ENCODE assay signal across 9 cellular contexts in genomic region chr14:23299986-23300686, GRCh38. TPM values are rescaled to one million over a fixed set of nuclear protein-coding genes. Genes with fewer than 3 reads are reported as not detected.
DNase-seq lines count a peak whose midpoint lies in the region; ATAC-seq and TF ChIP-seq lines count a peak whose summit lies in the region.
"Had no signal": no experiment of that assay in that cellular context is flagged by ENCODE, and none has a peak within 500 bp of the region (broad histone marks: within the 10 kb centered on the region; RNA-seq: fewer than 3 reads in every experiment).

No MANE protein-coding gene starts in this region.

- CTCF ChIA-PET in SK-N-SH (lab: Yijun Ruan, JAX) = interaction anchor here (0.8 to 4.7 kb wide), 19 partner anchors 9 to 287 kb away, joined by 3 to 26 read pairs (median 6); partner anchors contain the start of genes HOMEZ and PABPN1

- H3K4me3 ChIP-seq in SK-N-SH (ENCODE audit: low read depth in 2 of 2, low read length in 1 of 2) = peak overlapping the region; percentile 69 to 82
- H3K4me3 ChIP-seq in kidney epithelial cell (ENCODE audit: low read depth, low read length) = peak overlapping the region; percentile 54

- H2AFZ ChIP-seq in SK-N-SH (ENCODE audit: low read depth) = peak overlapping the region; percentile 52; the same call in 1 of the 2 replicates

- no peak for TF ChIP-seq EP300 in SK-N-SH (IDR thresholded peaks at IDR 0.05; ENCODE audit: borderline replicate concordance in 1 of 2, low read depth in 1 of 2, low read length in 1 of 2)

- TF ChIP-seq CTCF in SK-N-SH (IDR thresholded peaks at IDR 0.05) = 0 out of 2 replicates have a peak, but pooled peaks have one; percentile 5
- TF ChIP-seq CTCF in kidney epithelial cell (IDR thresholded peaks at IDR 0.05; ENCODE audit: insufficient read depth, low read length, poor library complexity, severe bottlenecking) = no peak

- intact Hi-C loops in posterior cingulate gyrus (cut with DNase I) = loop anchor here (2.0 to 5.0 kb wide), 2 partner anchors 35 to 178 kb away; no protein-coding TSS in a partner anchor

- peaks cover 14 to 16% of the 10 kb centered on the region in 2 experiments; a peak in 3 of 4 replicates for H3K4me1 ChIP-seq in SK-N-SH (ENCODE audit: control insufficient read depth in 1 of 2, insufficient read depth in 2 of 2, low read depth in 1 of 2, low read length in 1 of 2)

- peak overlapping the region; percentile 88 for H3K4me3 Mint-ChIP-seq in activated naive CD8-positive, alpha-beta T cell

- H3K9me3 Mint-ChIP-seq in activated naive CD8-positive, alpha-beta T cell (ENCODE audit: low read depth) = no peaks in the 10 kb centered on the region

- H3K4me1 Mint-ChIP-seq in activated naive CD8-positive, alpha-beta T cell (ENCODE audit: low read depth) = peaks cover 27% of the 10 kb centered on the region

- no peaks in the 10 kb centered on the region for H3K36me3 Mint-ChIP-seq in activated naive CD8-positive, alpha-beta T cell

- 94% methylated on average over 8 of the region's 10 CpGs for WGBS in SK-N-SH (ENCODE audit: low lambda C conversion rate)

- peaks cover 24% of the 10 kb centered on the region for H3F3A ChIP-seq in SK-N-SH (replicated peaks; ENCODE audit: insufficient read depth)

- H3K9ac ChIP-seq in SK-N-SH = peak overlapping the region; percentile 82

- ATAC-seq in SK-N-SH treated with all-trans-retinoic acid at 6 μM for 48 hours (no peak), GM18511 (IDR thresholded peaks at IDR 0.05; ENCODE audit: unreplicated experiment) (no peak), HG02981 (IDR thresholded peaks at IDR 0.05; ENCODE audit: unreplicated experiment) (no peak)
- ATAC-seq: left lobe of liver had no signal

- H3K27ac Mint-ChIP-seq in activated naive CD8-positive, alpha-beta T cell = peak overlapping the region; percentile 82

- DNase-seq in SK-N-SH = no peak
- DNase-seq in kidney epithelial cell (ENCODE audit: low read depth) = no peak
- peak; percentile 47 for DNase-seq in superior temporal gyrus (ENCODE audit: extremely low spot score)
- DNase-seq in posterior cingulate gyrus = no peak

- POLR2A ChIA-PET in SK-N-SH (lab: Yijun Ruan, JAX) = interaction anchor here (1.0 to 1.1 kb wide), 2 partner anchors 11 to 21 kb away, joined by 3 read pairs; partner anchors contain the start of gene PABPN1

- H3K79me2 ChIP-seq in SK-N-SH (ENCODE audit: insufficient read depth) = peaks cover 6% of the 10 kb centered on the region; the same call in 1 of the 2 replicates

- no peaks in the 10 kb centered on the region for H3K9me2 ChIP-seq in SK-N-SH

- no peak for TF ChIP-seq RAD21 in SK-N-SH (IDR thresholded peaks at IDR 0.05; ENCODE audit: low read length)

- H3K36me3 ChIP-seq in SK-N-SH (replicated peaks in 1 of 2; ENCODE audit: control insufficient read depth in 1 of 2, insufficient read depth in 2 of 2, low read length in 1 of 2) (peaks cover 0 to 3% of the 10 kb centered on the region in 2 experiments), kidney epithelial cell (ENCODE audit: control insufficient read depth, insufficient read depth, low read length) (no peaks in the 10 kb centered on the region)

- no peaks in the 10 kb centered on the region for H3K9me3 ChIP-seq in SK-N-SH

- H3K27me3 ChIP-seq in SK-N-SH (ENCODE audit: insufficient read depth) (no peaks in the 10 kb centered on the region), kidney epithelial cell (ENCODE audit: control insufficient read depth, insufficient read depth, low read length) (no peaks in the 10 kb centered on the region)

- H3K4me2 ChIP-seq in SK-N-SH = peak overlapping the region; percentile 92

- no peaks in the 10 kb centered on the region for H3K27me3 Mint-ChIP-seq in activated naive CD8-positive, alpha-beta T cell

- H3K27ac ChIP-seq in SK-N-SH (ENCODE audit: low read depth in 2 of 2, low read length in 1 of 2) = peak overlapping the region; percentile 83 to 91; a peak in 3 of 4 replicates

- H4K20me1 ChIP-seq in SK-N-SH (ENCODE audit: insufficient read depth) = no peaks in the 10 kb centered on the region

TF ChIP-seq in SK-N-SH, 30 proteins besides CTCF, POLR2A, EP300 and RAD21 (continues in another document):
- TF ChIP-seq MXI1 (IDR thresholded peaks at IDR 0.05; ENCODE audit: low read depth, low read length) (no peak), YY1 (IDR thresholded peaks at IDR 0.05; ENCODE audit: low read depth) (no peak), GABPA (IDR thresholded peaks at IDR 0.05; ENCODE audit: low read depth) (no peak), POLR2AphosphoS5 (IDR thresholded peaks at IDR 0.05; ENCODE audit: low read depth, low read length) (no peak), RXRA (IDR thresholded peaks at IDR 0.05; ENCODE audit: borderline replicate concordance, low read depth) (no peak), USF1 (IDR thresholded peaks at IDR 0.05; ENCODE audit: borderline replicate concordance, low read depth) (no peak), FOSL2 (IDR thresholded peaks at IDR 0.05; ENCODE audit: borderline replicate concordance, low read depth) (no peak), PBX3 (IDR thresholded peaks at IDR 0.05) (no peak), JUND (IDR thresholded peaks at IDR 0.05) (no peak), FOXM1 (IDR thresholded peaks at IDR 0.05; ENCODE audit: low read depth) (no peak), EZH2phosphoT487 (IDR thresholded peaks at IDR 0.05; ENCODE audit: borderline replicate concordance, low read depth) (no peak)

TF ChIP-seq in SK-N-SH treated with all-trans-retinoic acid at 6 μM for 48 hours, 23 proteins besides CTCF, POLR2A, EP300 and RAD21 (continues in another document):
- TF ChIP-seq ZNF8 (CRISPR knock-in tag; IDR thresholded peaks at IDR 0.05) (no peak), POU6F1 (CRISPR knock-in tag; IDR thresholded peaks at IDR 0.05; ENCODE audit: borderline replicate concordance, low read depth) (no peak), GLIS3 (CRISPR knock-in tag; IDR thresholded peaks at IDR 0.05) (no peak), SNAI2 (CRISPR knock-in tag; IDR thresholded peaks at IDR 0.05) (no peak), TOX (CRISPR knock-in tag; IDR thresholded peaks at IDR 0.05; ENCODE audit: borderline replicate concordance) (no peak), OSR1 (CRISPR knock-in tag; IDR thresholded peaks at IDR 0.05) (no peak), ESRRG (CRISPR knock-in tag; IDR thresholded peaks at IDR 0.05) (no peak), CREB5 (CRISPR knock-in tag; IDR thresholded peaks at IDR 0.05; ENCODE audit: low read depth) (no peak), CSRNP3 (CRISPR knock-in tag; IDR thresholded peaks at IDR 0.05) (no peak)

RNA-seq across cellular contexts. Expression of gene PPP1R3E, which starts 2.5 kb away (rescaled TPM):
- 6.6 and 7.4 TPM in 2 replicates for polyA plus RNA-seq in SK-N-SH (2012; rRNA removed)
- polyA plus RNA-seq in SK-N-SH (2012; cell fraction: cytosol; rRNA removed) = 3.5 and 3.7 TPM in 2 replicates
- 42.7 and 51.8 TPM in 2 replicates for polyA plus RNA-seq in SK-N-SH (2012; cell fraction: nucleus; rRNA removed)
- 2.5 and 2.9 TPM in 2 replicates for total RNA-seq in kidney epithelial cell

RNA-seq across cellular contexts. Expression of gene BCL2L2, which starts 6.5 kb away (rescaled TPM):
- 30.6 and 49.4 TPM in 2 replicates for polyA plus RNA-seq in SK-N-SH (2012; rRNA removed)
- 27.9 and 35.0 TPM in 2 replicates for polyA plus RNA-seq in SK-N-SH (2012; cell fraction: cytosol; rRNA removed)
- polyA plus RNA-seq in SK-N-SH (2012; cell fraction: nucleus; rRNA removed) = 84.6 and 96.8 TPM in 2 replicates
- 16.2 and 21.3 TPM in 2 replicates for total RNA-seq in kidney epithelial cell

RNA-seq across cellular contexts. Expression of gene HOMEZ, which starts 14.2 kb away (rescaled TPM):
- 7.7 and 8.7 TPM in 2 replicates for polyA plus RNA-seq in SK-N-SH (2012; rRNA removed)
- 6.8 and 7.8 TPM in 2 replicates for polyA plus RNA-seq in SK-N-SH (2012; cell fraction: cytosol; rRNA removed)
- polyA plus RNA-seq in SK-N-SH (2012; cell fraction: nucleus; rRNA removed) = 8.6 and 11.1 TPM in 2 replicates
- total RNA-seq in kidney epithelial cell = 11.9 and 24.3 TPM in 2 replicates

RNA-seq across cellular contexts. Expression of gene PABPN1, which starts 21.1 kb away (rescaled TPM):
- polyA plus RNA-seq in SK-N-SH (2012; rRNA removed) = 266 and 444 TPM in 2 replicates
- polyA plus RNA-seq in SK-N-SH (2012; cell fraction: cytosol; rRNA removed) = 167 and 172 TPM in 2 replicates
- 987 and 2,028 TPM in 2 replicates for polyA plus RNA-seq in SK-N-SH (2012; cell fraction: nucleus; rRNA removed)
- total RNA-seq in kidney epithelial cell = 61.4 and 70.7 TPM in 2 replicates

RNA-seq across cellular contexts. Expression of gene SLC22A17, which starts 52.6 kb away (rescaled TPM):
- 20.6 and 27.2 TPM in 2 replicates for polyA plus RNA-seq in SK-N-SH (2012; rRNA removed)
- 6.7 and 12.0 TPM in 2 replicates for polyA plus RNA-seq in SK-N-SH (2012; cell fraction: cytosol; rRNA removed)
- polyA plus RNA-seq in SK-N-SH (2012; cell fraction: nucleus; rRNA removed) = 94.2 and 116 TPM in 2 replicates
- total RNA-seq in kidney epithelial cell = 7.8 and 13.1 TPM in 2 replicates
